In genomic region chr12:74537707-74538385, GRCh38 we compare ENCODE assay signal across 1 cellular context.
TF ChIP-seq lines count a peak whose summit lies in the region.

ATXN7L3B (plus strand) TSS chr12:74537835; CDS start chr12:74538113, 278 bp downstream.

TF ChIP-seq in GM23338, 12 proteins besides CTCF, POLR2A, EP300 and RAD21 (continued from another document):
- no peak for TF ChIP-seq ZNF462 (CRISPR knock-in tag; IDR thresholded peaks at IDR 0.05)
- TF ChIP-seq ZNF331 (CRISPR knock-in tag; IDR thresholded peaks at IDR 0.05; ENCODE audit: low read depth), result no peak
